Comparison of ENCODE assay signal across 22 cellular contexts in genomic region chr10:121104476-121105111, GRCh38.
DNase-seq lines count a peak whose midpoint lies in the region; ATAC-seq and TF ChIP-seq lines count a peak whose summit lies in the region.
"Had no signal": no experiment of that assay in that cellular context is flagged by ENCODE, and none has a peak within 500 bp of the region (broad histone marks: within the 10 kb centered on the region; RNA-seq: fewer than 3 reads in every experiment).

No MANE protein-coding gene starts in this region.

- TF ChIP-seq POLR2A in transverse colon (IDR thresholded peaks at IDR 0.05) = no peak

- no peak overlapping the region for H3K4me3 Mint-ChIP-seq in Caco-2 (ENCODE audit: unreplicated experiment)
- H3K4me3 Mint-ChIP-seq: activated CD4-positive, alpha-beta T cell treated with anti-CD3 and anti-CD28 coated beads for 36 hours; activated naive CD8-positive, alpha-beta T cell treated with anti-CD3 and anti-CD28 coated beads for 36 hours; activated T-helper 17 cell treated with anti-CD3 and anti-CD28 coated beads, Interleukin-2, amount 50 U/mL, for 72 hours had no signal

- H3K4me3 ChIP-seq in transverse colon = no peak overlapping the region
- no peak overlapping the region for H3K4me3 ChIP-seq in Caco-2 (ENCODE audit: low read depth, low read length)
- H3K4me3 ChIP-seq: A549, spleen had no signal

- TF ChIP-seq EP300 in transverse colon (IDR thresholded peaks at IDR 0.05; ENCODE audit: low read depth) = no peak

- CTCF ChIA-PET in Caco-2 (lab: Charles Lee) = no interaction called here

- TF ChIP-seq CTCF in foreskin keratinocyte (conservative IDR thresholded peaks at IDR 0.05) (peak; percentile 9), transverse colon (IDR thresholded peaks at IDR 0.05) (no peak), Caco-2 (IDR thresholded peaks at IDR 0.05; ENCODE audit: insufficient read depth in 1 of 2, low read depth in 1 of 2, low read length in 1 of 2, severe bottlenecking in 1 of 2, unreplicated experiment in 1 of 2) (no peak)

- H3K27ac Mint-ChIP-seq in Caco-2 (ENCODE audit: unreplicated experiment) = no peak overlapping the region
- H3K27ac Mint-ChIP-seq: activated CD4-positive, alpha-beta T cell treated with anti-CD3 and anti-CD28 coated beads for 36 hours; activated naive CD8-positive, alpha-beta T cell treated with anti-CD3 and anti-CD28 coated beads for 36 hours; activated T-helper 17 cell treated with anti-CD3 and anti-CD28 coated beads, Interleukin-2, amount 50 U/mL, for 72 hours had no signal

- H3K27ac ChIP-seq in foreskin keratinocyte (no peak overlapping the region), transverse colon (peak overlapping the region in 3 of 4 donors; percentile 5 to 40 (median 27))
- H3K27ac ChIP-seq: A549, neutrophil, spleen had no signal

- H3K36me3 ChIP-seq in transverse colon (no peaks in the 10 kb centered on the region), Caco-2 (ENCODE audit: control insufficient read depth, insufficient read depth, low read length) (no peaks in the 10 kb centered on the region)
- H3K36me3 ChIP-seq: neutrophil, spleen had no signal

- POLR2A ChIA-PET in Caco-2 (lab: Charles Lee) = no interaction called here

- H3K4me1 ChIP-seq in foreskin keratinocyte (peaks cover 7% of the 10 kb centered on the region), transverse colon (peaks cover 0 to 4% (median 0%) of the 10 kb centered on the region in 4 donors), Caco-2 (peaks cover 4% of the 10 kb centered on the region)
- H3K4me1 ChIP-seq: A549, spleen had no signal

- 77% methylated on average over 1 of the region's 1 CpG; no CpG with 5 or more reads in 1 of the 2 donors for WGBS in transverse colon (ENCODE audit: low coverage in 1 of 2), 2 donors

- no peaks in the 10 kb centered on the region for H3K9me3 ChIP-seq in transverse colon
- no peaks in the 10 kb centered on the region for H3K9me3 ChIP-seq in Caco-2
- H3K9me3 ChIP-seq: A549, neutrophil, spleen had no signal

- H3K27me3 ChIP-seq in foreskin keratinocyte (no peaks in the 10 kb centered on the region), transverse colon (no peaks in the 10 kb centered on the region), Caco-2 (replicated peaks; ENCODE audit: control insufficient read depth, insufficient read depth, low read length) (no peaks in the 10 kb centered on the region)
- H3K27me3 ChIP-seq: spleen had no signal

- H3K9me3 Mint-ChIP-seq in Caco-2 (ENCODE audit: unreplicated experiment) = no peaks in the 10 kb centered on the region
- H3K9me3 Mint-ChIP-seq: activated naive CD8-positive, alpha-beta T cell treated with anti-CD3 and anti-CD28 coated beads for 36 hours; activated T-helper 17 cell treated with anti-CD3 and anti-CD28 coated beads, Interleukin-2, amount 50 U/mL, for 72 hours had no signal

- BruUV-seq in Caco-2 (replicated peaks; lab: Mats Ljungman, UMichigan) = no TSS peak

- DNase-seq in NCI-H510A treated with DMSO at 0.1 percent for 48 hours (lab: John Stamatoyannopoulos, UW) (peak; percentile 21), NCI-H510A (lab: John Stamatoyannopoulos, UW) (no peak), NCI-H748 treated with DMSO at 0.1 percent for 48 hours (lab: John Stamatoyannopoulos, UW) (peak; percentile 87), foreskin keratinocyte (peak in 1 of 2 donors; percentile 20), transverse colon (peak; percentile 59), Caco-2 (no peak)
- no peak for DNase-seq in activated CD4-positive, alpha-beta T cell treated with anti-CD3 and anti-CD28 coated beads for 48 hours
- DNase-seq: activated CD4-positive, alpha-beta T cell treated with anti-CD3 and anti-CD28 coated beads for 36 hours; activated naive CD8-positive, alpha-beta T cell treated with anti-CD3 and anti-CD28 coated beads for 36 hours; effector memory CD4-positive, alpha-beta T cell; GF-D8; MM.1S; NCI-H1694 treated with DMSO at 0.1 percent for 48 hours; NCI-H524; retina; SHP77; spleen; stimulated activated CD4-positive, alpha-beta T cell treated with anti-CD3 and anti-CD28 coated beads, Interleukin-4, amount 100 ng/mL, for 4 hours had no signal

- no peaks in the 10 kb centered on the region for H3K27me3 Mint-ChIP-seq in Caco-2 (ENCODE audit: insufficient read depth, unreplicated experiment)
- H3K27me3 Mint-ChIP-seq: activated naive CD8-positive, alpha-beta T cell treated with anti-CD3 and anti-CD28 coated beads for 36 hours; activated T-helper 17 cell treated with anti-CD3 and anti-CD28 coated beads, Interleukin-2, amount 50 U/mL, for 72 hours had no signal

- H3K4me1 Mint-ChIP-seq in Caco-2 (ENCODE audit: low read depth, unreplicated experiment) = peaks cover 10% of the 10 kb centered on the region
- H3K4me1 Mint-ChIP-seq: activated CD4-positive, alpha-beta T cell treated with anti-CD3 and anti-CD28 coated beads for 36 hours; activated naive CD8-positive, alpha-beta T cell treated with anti-CD3 and anti-CD28 coated beads for 36 hours; activated T-helper 17 cell treated with anti-CD3 and anti-CD28 coated beads, Interleukin-2, amount 50 U/mL, for 72 hours had no signal

- H3K36me3 Mint-ChIP-seq in Caco-2 (ENCODE audit: insufficient read depth, unreplicated experiment) = no peaks in the 10 kb centered on the region
- H3K36me3 Mint-ChIP-seq: activated naive CD8-positive, alpha-beta T cell treated with anti-CD3 and anti-CD28 coated beads for 36 hours had no signal

- in situ Hi-C loops in transverse colon (cut with MboI; ENCODE audit: low pct_ligation_motif_present in 1 of 4, low pct_unique_long_range_greater_than_20kb in 1 of 4, low sequenced_read_pairs in 3 of 4) = no loop called here

- intact Hi-C loops in transverse colon (cut with DNase I; ENCODE audit: low total_unique reads) = no loop called here
- intact Hi-C loops in Caco-2 (cut with micrococcal nuclease; ENCODE audit: unreplicated experiment) = no loop called here

- peak; percentile 66 for ATAC-seq in foreskin keratinocyte
- no peak for ATAC-seq in HG03139 (IDR thresholded peaks at IDR 0.05; ENCODE audit: unreplicated experiment)
- ATAC-seq: A549; activated CD4-positive, alpha-beta T cell treated with anti-CD3 and anti-CD28 coated beads for 36 hours; activated T-helper 17 cell treated with anti-CD3 and anti-CD28 coated beads, Interleukin-2, amount 50 U/mL, for 72 hours had no signal

Comparison
In these comparisons a context has a peak if more than half of its experiments do, and no peak if none do; other contexts are left out.
1. DNase-seq: peak in NCI-H510A treated with DMSO at 0.1 percent for 48 hours (single experiment), NCI-H748 treated with DMSO at 0.1 percent for 48 hours (single experiment) and transverse colon (single experiment); none in NCI-H510A (single experiment), activated CD4-positive, alpha-beta T cell treated with anti-CD3 and anti-CD28 coated beads for 48 hours (single experiment) and Caco-2 (0 of 2).